ENCODE assay signal across 18 cellular contexts in the genomic region with DNA sequence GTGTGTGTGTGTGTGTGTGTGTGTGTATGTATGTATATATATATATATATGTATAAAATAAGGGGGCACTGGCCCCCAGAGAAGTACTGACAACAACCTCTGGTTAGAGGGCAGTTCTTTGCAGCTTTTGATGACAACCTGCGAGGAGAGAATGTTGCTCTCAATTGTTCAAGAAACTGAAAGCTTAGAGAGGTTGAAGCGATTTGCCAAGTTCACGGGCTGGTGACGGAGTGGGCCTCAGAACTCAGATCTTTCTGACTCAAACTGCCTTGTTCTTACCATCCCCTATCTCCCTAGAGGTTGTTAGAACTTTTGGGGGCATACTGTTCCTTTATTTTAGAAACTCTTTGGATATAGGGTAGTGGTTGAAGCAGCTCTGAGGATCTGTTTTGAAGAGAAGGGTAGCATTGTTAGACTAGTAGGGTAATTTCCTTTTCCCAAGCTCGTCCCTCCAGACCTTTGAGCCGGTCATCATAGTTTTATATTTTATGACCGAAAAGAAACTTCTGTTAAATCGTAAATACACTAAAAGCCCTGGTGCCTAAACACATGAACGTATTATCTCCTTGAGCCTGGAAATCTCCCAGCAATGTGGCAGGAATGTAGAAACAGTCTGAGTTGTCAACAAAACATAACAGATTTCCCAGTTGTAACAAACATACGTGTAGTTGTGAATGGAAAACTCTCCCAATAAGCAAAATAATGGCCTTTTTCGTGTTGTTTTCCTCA.
A peak's percentile ranks its signal among the peaks of the same experiment; 100 is the strongest.
DNase-seq lines count a peak whose midpoint lies in the region; ATAC-seq and TF ChIP-seq lines count a peak whose summit lies in the region.
"Had no signal": no experiment of that assay in that cellular context is flagged by ENCODE, and none has a peak within 500 bp of the region (broad histone marks: within the 10 kb centered on the region; RNA-seq: fewer than 3 reads in every experiment).

No MANE protein-coding gene starts in this region.

- H3K36me3 ChIP-seq in hepatocyte (replicated peaks; ENCODE audit: insufficient read depth, low read depth), result no peaks in the 10 kb centered on the region
- H3K36me3 ChIP-seq in H7 (replicated peaks; ENCODE audit: control insufficient read depth, insufficient read depth, low read length), result no peaks in the 10 kb centered on the region

- H3K9me3 Mint-ChIP-seq in activated CD4-positive, alpha-beta T cell treated with anti-CD3 and anti-CD28 coated beads, Interleukin-2, amount 10 ng/mL, durations not matched to agents 24 days and 14 days, result no peaks in the 10 kb centered on the region
- H3K9me3 Mint-ChIP-seq: CD8-positive, alpha-beta memory T cell had no signal

- ATAC-seq in GM21390 (IDR thresholded peaks at IDR 0.05; ENCODE audit: unreplicated experiment) (peak; percentile 49), HG02885 (IDR thresholded peaks at IDR 0.05; ENCODE audit: poor library complexity, unreplicated experiment) (peak; percentile 54), T-helper 17 cell (no peak), GM18858 (IDR thresholded peaks at IDR 0.05; ENCODE audit: unreplicated experiment) (no peak)

- peak overlapping the region; percentile 9 for H3K4me2 ChIP-seq in hepatocyte
- H3K4me2 ChIP-seq: BLaER1 had no signal

- no peaks in the 10 kb centered on the region for H4K20me1 ChIP-seq in hepatocyte (ENCODE audit: insufficient read depth, poor library complexity, severe bottlenecking)

- intact Hi-C loops in activated CD4-positive, alpha-beta T cell treated with anti-CD3 and anti-CD28 coated beads, Interleukin-2, amount 10 ng/mL, durations not matched to agents 24 days and 14 days (cut with micrococcal nuclease), result loop anchor here (10.0 kb wide), 1 partner anchor 105 kb away; no protein-coding TSS in a partner anchor

- no peaks in the 10 kb centered on the region for H3K79me2 ChIP-seq in hepatocyte

- no peaks in the 10 kb centered on the region for H3K4me1 Mint-ChIP-seq in activated CD4-positive, alpha-beta T cell treated with anti-CD3 and anti-CD28 coated beads, Interleukin-2, amount 10 ng/mL, durations not matched to agents 24 days and 14 days
- H3K4me1 Mint-ChIP-seq in T-helper 17 cell, result no peaks in the 10 kb centered on the region

- no peaks in the 10 kb centered on the region for H3K36me3 Mint-ChIP-seq in activated CD4-positive, alpha-beta T cell treated with anti-CD3 and anti-CD28 coated beads, Interleukin-2, amount 10 ng/mL, durations not matched to agents 24 days and 14 days (ENCODE audit: low read depth)
- H3K36me3 Mint-ChIP-seq in T-helper 17 cell (ENCODE audit: low read depth), result peaks cover 2% of the 10 kb centered on the region

- no peak overlapping the region for H3K4me3 ChIP-seq in GM12864 (ENCODE audit: low read depth, low read length)
- no peak overlapping the region for H3K4me3 ChIP-seq in hepatocyte
- no peak overlapping the region for H3K4me3 ChIP-seq in H7 (ENCODE audit: insufficient read depth, low read depth, low read length)
- H3K4me3 ChIP-seq: BLaER1 had no signal

- H3K27me3 ChIP-seq in hepatocyte, result peaks cover 5% of the 10 kb centered on the region
- peaks cover under 1% of the 10 kb centered on the region for H3K27me3 ChIP-seq in H7 (ENCODE audit: control insufficient read depth, insufficient read depth, low read length)

- H2AFZ ChIP-seq in hepatocyte, result no peak overlapping the region

- peaks cover 24% of the 10 kb centered on the region for H3K4me1 ChIP-seq in hepatocyte (ENCODE audit: insufficient read depth)

- peak overlapping the region; percentile 24 for H3K27ac ChIP-seq in hepatocyte
- H3K27ac ChIP-seq: BLaER1 had no signal

- H3K9me3 ChIP-seq in hepatocyte (ENCODE audit: low read depth) (no peaks in the 10 kb centered on the region), T-helper 17 cell (ENCODE audit: control insufficient read depth, low read length, poor library complexity, severe bottlenecking) (no peaks in the 10 kb centered on the region)
- H3K9me3 ChIP-seq: BLaER1 had no signal

- H3K9me2 ChIP-seq in hepatocyte (replicated peaks; ENCODE audit: insufficient read depth), result no peaks in the 10 kb centered on the region

- TF ChIP-seq CTCF in GM12864 (IDR thresholded peaks at IDR 0.05; ENCODE audit: low read depth, low read length, missing control alignments) (no peak), hepatocyte (IDR thresholded peaks at IDR 0.05; ENCODE audit: poor library complexity) (no peak)

- WGBS in hepatocyte (ENCODE audit: low lambda C conversion rate, missing lambda C conversion rate), result 53% methylated on average over 11 of the region's 11 CpGs

- peak; percentile 15 for DNase-seq in GM12864 (ENCODE audit: low read depth)
- peak; percentile 27 for DNase-seq in hepatocyte (ENCODE audit: low spot score)
- no peak for DNase-seq in activated CD4-positive, alpha-beta T cell treated with anti-CD3 and anti-CD28 coated beads, Interleukin-2, amount 10 ng/mL, durations not matched to agents 24 days and 14 days
- no peak for DNase-seq in T-helper 17 cell
- DNase-seq in H7, result no peak
- DNase-seq: 8988T; CD8-positive, alpha-beta memory T cell; DND-41; GDM1; HCEC 1CT; NCI-H146; NCI-H2081 treated with DMSO at 0.1 percent for 48 hours; NCI-H526 treated with DMSO at 0.1 percent for 48 hours; OCI-M1 had no signal

- no peak overlapping the region for H3K27ac Mint-ChIP-seq in activated CD4-positive, alpha-beta T cell treated with anti-CD3 and anti-CD28 coated beads, Interleukin-2, amount 10 ng/mL, durations not matched to agents 24 days and 14 days
- no peak overlapping the region for H3K27ac Mint-ChIP-seq in T-helper 17 cell
- H3K27ac Mint-ChIP-seq: CD8-positive, alpha-beta memory T cell had no signal

- H3K4me3 Mint-ChIP-seq in activated CD4-positive, alpha-beta T cell treated with anti-CD3 and anti-CD28 coated beads, Interleukin-2, amount 10 ng/mL, durations not matched to agents 24 days and 14 days, result no peak overlapping the region
- no peak overlapping the region for H3K4me3 Mint-ChIP-seq in T-helper 17 cell
- H3K4me3 Mint-ChIP-seq: CD8-positive, alpha-beta memory T cell had no signal

- peaks cover 8% of the 10 kb centered on the region for H3K27me3 Mint-ChIP-seq in activated CD4-positive, alpha-beta T cell treated with anti-CD3 and anti-CD28 coated beads, Interleukin-2, amount 10 ng/mL, durations not matched to agents 24 days and 14 days
- H3K27me3 Mint-ChIP-seq in T-helper 17 cell, result peaks cover 12% of the 10 kb centered on the region

Comparison
In these comparisons a context has a peak if more than half of its experiments do, and no peak if none do; other contexts are left out.
1. DNase-seq: peak in GM12864 (single experiment) and hepatocyte (single experiment); none in activated CD4-positive, alpha-beta T cell treated with anti-CD3 and anti-CD28 coated beads, Interleukin-2, amount 10 ng/mL, durations not matched to agents 24 days and 14 days (single experiment), T-helper 17 cell (0 of 3) and H7 (single experiment).
2. ATAC-seq: peak in GM21390 (single experiment) and HG02885 (single experiment); none in T-helper 17 cell (single experiment) and GM18858 (single experiment).